In the genomic region with DNA sequence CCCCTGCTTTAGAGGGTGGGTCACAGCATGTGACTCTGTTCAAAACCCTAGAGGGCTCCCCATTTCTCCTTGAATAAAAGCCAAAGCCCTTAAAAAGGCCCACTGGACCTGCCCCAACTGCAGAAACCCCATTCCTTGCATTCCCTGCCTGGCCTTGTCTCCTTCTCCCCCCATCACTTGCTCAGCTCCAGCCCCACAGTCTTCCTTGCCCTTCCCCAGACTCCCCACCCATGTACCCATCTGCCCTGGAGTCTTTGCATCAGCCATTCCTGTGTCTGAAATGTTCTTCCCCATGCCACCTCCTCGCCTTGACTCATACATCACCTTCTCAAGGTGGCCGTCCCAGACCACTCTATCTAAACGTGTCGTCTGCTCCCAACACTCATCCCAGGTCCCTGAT, we compare ENCODE assay signal across 12 cellular contexts.
DNase-seq lines count a peak whose midpoint lies in the region; ATAC-seq and TF ChIP-seq lines count a peak whose summit lies in the region.
"Had no signal": no experiment of that assay in that cellular context is flagged by ENCODE, and none has a peak within 500 bp of the region (broad histone marks: within the 10 kb centered on the region; RNA-seq: fewer than 3 reads in every experiment).

No MANE protein-coding gene starts in this region.

- intact Hi-C loops in natural killer cell (cut with micrococcal nuclease) = no loop called here
- intact Hi-C loops in spleen (cut with DNase I; ENCODE audit: low total_unique reads) = no loop called here

- in situ Hi-C loops in ACHN (cut with HindIII; ENCODE audit: low pct_ligation_motif_present, low pct_unique_long_range_greater_than_20kb, low sequenced_read_pairs) = no loop called here

- no peak overlapping the region for H3K27ac Mint-ChIP-seq in natural killer cell treated with Interleukin-12 subunit alpha and Interleukin-12 subunit beta and Interleukin-15 and Interleukin-18, amount 100 ng/mL, for 72 hours
- H3K27ac Mint-ChIP-seq in natural killer cell = no peak overlapping the region
- H3K27ac Mint-ChIP-seq in neural crest cell (ENCODE audit: unreplicated experiment) = peak overlapping the region; percentile 60
- H3K27ac Mint-ChIP-seq: CD4-positive, alpha-beta memory T cell; GM23338 had no signal

- no peak for TF ChIP-seq POLR2A in spleen (IDR thresholded peaks at IDR 0.05)

- DNase-seq in natural killer cell treated with Interleukin-12 subunit alpha and Interleukin-12 subunit beta and Interleukin-15 and Interleukin-18, amount 100 ng/mL, for 72 hours (ENCODE audit: low spot score) = peak; percentile 32
- DNase-seq in natural killer cell (no peak), neural crest cell (ENCODE audit: low read depth, low spot score) (no peak), spleen (peak; percentile 37), ACHN (no peak)
- DNase-seq: BE2C; CD4-positive, alpha-beta memory T cell; DMS79 had no signal

- no peak overlapping the region for H3K4me3 Mint-ChIP-seq in natural killer cell treated with Interleukin-12 subunit alpha and Interleukin-12 subunit beta and Interleukin-15 and Interleukin-18, amount 100 ng/mL, for 72 hours
- no peak overlapping the region for H3K4me3 Mint-ChIP-seq in natural killer cell
- H3K4me3 Mint-ChIP-seq in neural crest cell = no peak overlapping the region
- H3K4me3 Mint-ChIP-seq: CD4-positive, alpha-beta memory T cell; GM23338 had no signal

- H3K4me1 Mint-ChIP-seq in natural killer cell treated with Interleukin-12 subunit alpha and Interleukin-12 subunit beta and Interleukin-15 and Interleukin-18, amount 100 ng/mL, for 72 hours (ENCODE audit: low read depth in 2 of 2) = no peaks in the 10 kb centered on the region
- H3K4me1 Mint-ChIP-seq in natural killer cell (no peaks in the 10 kb centered on the region), neural crest cell (no peaks in the 10 kb centered on the region)
- H3K4me1 Mint-ChIP-seq: CD4-positive, alpha-beta memory T cell; GM23338 had no signal

- no peaks in the 10 kb centered on the region for H3K36me3 ChIP-seq in spleen
- H3K36me3 ChIP-seq: BE2C had no signal

- 78 to 85% (median 83%) methylated on average over 4 of the region's 4 CpGs for WGBS in spleen, 5 donors

- peaks cover 3% of the 10 kb centered on the region for H3K9me3 Mint-ChIP-seq in natural killer cell treated with Interleukin-12 subunit alpha and Interleukin-12 subunit beta and Interleukin-15 and Interleukin-18, amount 100 ng/mL, for 72 hours
- H3K9me3 Mint-ChIP-seq in natural killer cell (peaks cover 0 to 3% of the 10 kb centered on the region in 2 donors), neural crest cell (peaks cover 5% of the 10 kb centered on the region)

- H3K4me1 ChIP-seq in spleen = no peaks in the 10 kb centered on the region
- H3K4me1 ChIP-seq: BE2C had no signal

- peaks cover 0 to 8% (median 0%) of the 10 kb centered on the region in 7 donors for H3K27me3 ChIP-seq in spleen (replicated peaks in 1 of 7)
- H3K27me3 ChIP-seq: BE2C had no signal

- peaks cover 3 to 5% of the 10 kb centered on the region in 2 donors for H3K27me3 Mint-ChIP-seq in natural killer cell treated with Interleukin-12 subunit alpha and Interleukin-12 subunit beta and Interleukin-15 and Interleukin-18, amount 100 ng/mL, for 72 hours
- no peaks in the 10 kb centered on the region for H3K27me3 Mint-ChIP-seq in natural killer cell (ENCODE audit: low read depth in 2 of 2)
- H3K27me3 Mint-ChIP-seq in neural crest cell (ENCODE audit: low read depth) = no peaks in the 10 kb centered on the region

- H3K4me3 ChIP-seq in spleen = no peak overlapping the region
- H3K4me3 ChIP-seq: GM23338 had no signal

- peaks cover 0 to 24% (median 18%) of the 10 kb centered on the region in 8 donors for H3K9me3 ChIP-seq in spleen
- H3K9me3 ChIP-seq: BE2C had no signal

- TF ChIP-seq CTCF in natural killer cell (IDR thresholded peaks at IDR 0.05) (no peak), neural crest cell (conservative IDR thresholded peaks at IDR 0.05) (no peak), spleen (IDR thresholded peaks at IDR 0.05 in 8 of 11, conservative IDR thresholded peaks at IDR 0.05 in 3 of 11) (no peak)

- no peak overlapping the region for H3K27ac ChIP-seq in spleen
- H3K27ac ChIP-seq: C4-2B had no signal

- no peaks in the 10 kb centered on the region for H3K36me3 Mint-ChIP-seq in natural killer cell treated with Interleukin-12 subunit alpha and Interleukin-12 subunit beta and Interleukin-15 and Interleukin-18, amount 100 ng/mL, for 72 hours
- H3K36me3 Mint-ChIP-seq in natural killer cell = no peaks in the 10 kb centered on the region
- no peaks in the 10 kb centered on the region for H3K36me3 Mint-ChIP-seq in neural crest cell (ENCODE audit: low read depth)
- H3K36me3 Mint-ChIP-seq: CD4-positive, alpha-beta memory T cell had no signal

- no peak for ATAC-seq in natural killer cell treated with Interleukin-12 subunit alpha and Interleukin-12 subunit beta and Interleukin-15 and Interleukin-18, amount 100 ng/mL, for 72 hours
- no peak for ATAC-seq in natural killer cell
- ATAC-seq in HG03135 (IDR thresholded peaks at IDR 0.05; ENCODE audit: unreplicated experiment) = no peak
- ATAC-seq in GM18868 (IDR thresholded peaks at IDR 0.05; ENCODE audit: unreplicated experiment) = no peak
- ATAC-seq: GM23338 had no signal

Comparison
In these comparisons a context has a peak if more than half of its experiments do, and no peak if none do; other contexts are left out.
1. DNase-seq: peak in natural killer cell treated with Interleukin-12 subunit alpha and Interleukin-12 subunit beta and Interleukin-15 and Interleukin-18, amount 100 ng/mL, for 72 hours (single experiment) and spleen (single experiment); none in natural killer cell (single experiment), neural crest cell (single experiment) and ACHN (single experiment).